8 cellular contexts compared by ENCODE assay signal in the genomic region with DNA sequence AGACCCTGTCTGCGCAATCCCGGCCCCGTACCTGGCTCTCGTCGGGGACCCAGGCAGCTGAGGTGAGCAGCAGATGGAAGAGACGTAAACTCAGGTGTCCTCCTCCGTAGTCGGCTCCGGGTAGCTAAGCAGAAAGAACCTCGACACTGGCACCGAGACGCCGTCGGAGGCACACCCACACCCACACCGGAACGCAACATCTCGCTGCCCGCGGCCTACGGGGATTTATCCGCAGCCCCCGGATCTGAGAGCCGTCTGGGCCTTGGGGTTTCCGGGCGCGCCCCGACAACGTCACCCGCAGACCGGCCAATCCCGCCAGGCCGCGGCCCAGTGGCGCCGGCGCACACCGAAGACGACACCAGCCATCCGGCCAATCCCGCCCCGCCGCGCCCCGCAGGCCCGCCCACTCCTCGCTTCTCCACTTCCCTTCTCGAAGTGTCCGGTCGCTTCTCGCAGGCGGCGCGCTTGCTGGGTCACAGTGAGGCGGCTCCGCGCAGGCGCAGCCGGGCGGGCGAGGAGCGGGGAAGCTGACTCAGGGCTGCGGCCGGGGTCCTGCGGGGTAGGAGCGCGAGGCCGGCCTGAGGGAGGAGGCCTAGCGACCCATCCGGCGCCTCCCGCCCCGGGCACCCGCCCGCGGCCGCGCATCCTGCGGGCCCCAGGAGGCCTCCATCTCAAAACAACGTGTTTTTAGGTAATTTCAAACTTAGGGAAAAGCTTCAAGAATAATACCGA. TPM values are rescaled to one million over a fixed set of nuclear protein-coding genes. Genes with fewer than 3 reads are reported as not detected.
DNase-seq lines count a peak whose midpoint lies in the region; ATAC-seq and TF ChIP-seq lines count a peak whose summit lies in the region.

A gene with protein sequence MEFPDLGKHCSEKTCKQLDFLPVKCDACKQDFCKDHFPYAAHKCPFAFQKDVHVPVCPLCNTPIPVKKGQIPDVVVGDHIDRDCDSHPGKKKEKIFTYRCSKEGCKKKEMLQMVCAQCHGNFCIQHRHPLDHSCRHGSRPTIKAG (minus strand): TSS at position 264 of the 732 bp plus-strand sequence. CDS start 1,984 bp downstream, outside the sequence.

- H3K36me3 ChIP-seq in naive thymus-derived CD4-positive, alpha-beta T cell (ENCODE audit: control insufficient read depth in 2 of 3, insufficient read depth in 3 of 3, low read length in 3 of 3): peaks cover 6 to 37% (median 13%) of the 10 kb centered on the region in 3 experiments

- H3K27me3 ChIP-seq in naive thymus-derived CD4-positive, alpha-beta T cell (ENCODE audit: control insufficient read depth in 2 of 2, insufficient read depth in 2 of 2, low read length in 2 of 2): no peaks in the 10 kb centered on the region

- H3K9me3 Mint-ChIP-seq in naive thymus-derived CD4-positive, alpha-beta T cell: no peaks in the 10 kb centered on the region
- no peaks in the 10 kb centered on the region for H3K9me3 Mint-ChIP-seq in stimulated activated memory B cell treated with anti-CD40 and anti-IgM and Interleukin-4, amounts not matched to agents 10 μg/mL and 1 μg/mL and 100 μg/mL, for 72 hours

- H3K9me3 ChIP-seq in naive thymus-derived CD4-positive, alpha-beta T cell (ENCODE audit: control insufficient read depth in 2 of 3, low read length in 3 of 3): no peaks in the 10 kb centered on the region

- H3K4me3 ChIP-seq in LNCaP clone FGC (ENCODE audit: low read depth, low read length): peak within 1 kb of the TSS; percentile 89
- H3K4me3 ChIP-seq in naive thymus-derived CD4-positive, alpha-beta T cell (ENCODE audit: low read length): peak within 1 kb of the TSS; percentile 97

- peaks cover 0 to 19% (median 4%) of the 10 kb centered on the region in 5 donors for H3K36me3 Mint-ChIP-seq in naive thymus-derived CD4-positive, alpha-beta T cell
- H3K36me3 Mint-ChIP-seq in stimulated activated memory B cell treated with anti-CD40 and anti-IgM and Interleukin-4, amounts not matched to agents 10 μg/mL and 1 μg/mL and 100 μg/mL, for 72 hours: peaks cover 19% of the 10 kb centered on the region

- H3K27me3 Mint-ChIP-seq in naive thymus-derived CD4-positive, alpha-beta T cell: no peaks in the 10 kb centered on the region
- H3K27me3 Mint-ChIP-seq in stimulated activated memory B cell treated with anti-CD40 and anti-IgM and Interleukin-4, amounts not matched to agents 10 μg/mL and 1 μg/mL and 100 μg/mL, for 72 hours: no peaks in the 10 kb centered on the region

- ATAC-seq in naive thymus-derived CD4-positive, alpha-beta T cell: peak; percentile 99
- ATAC-seq in stimulated activated memory B cell treated with anti-CD40 and anti-IgM and Interleukin-4, amounts not matched to agents 10 μg/mL and 1 μg/mL and 100 μg/mL, for 72 hours: peak; percentile 99

- H3K4me1 Mint-ChIP-seq in naive thymus-derived CD4-positive, alpha-beta T cell: peaks cover 9 to 35% (median 28%) of the 10 kb centered on the region in 7 donors
- peaks cover 23% of the 10 kb centered on the region for H3K4me1 Mint-ChIP-seq in stimulated activated memory B cell treated with anti-CD40 and anti-IgM and Interleukin-4, amounts not matched to agents 10 μg/mL and 1 μg/mL and 100 μg/mL, for 72 hours

- DNase-seq in EH (ENCODE audit: low read depth) (peak; percentile 97), GOT3 (lab: John Stamatoyannopoulos, UW) (peak; percentile 99), LNCaP clone FGC (ENCODE audit: low read depth) (peak; percentile 83), RPMI8226 (peak; percentile 99), fibroblast of gingiva (ENCODE audit: low read depth) (peak; percentile 97)
- DNase-seq in activated T-helper 1 cell treated with anti-CD3 and anti-CD28 coated beads, Interleukin-2, amount 50 U/mL, for 16 hours (ENCODE audit: low read depth in 1 of 2, low spot score in 1 of 2): peak; percentile 99
- peak; percentile 96 to 99 (median 98) for DNase-seq in naive thymus-derived CD4-positive, alpha-beta T cell

- peak within 1 kb of the TSS; percentile 72 to 94 (median 88) for H3K4me3 Mint-ChIP-seq in naive thymus-derived CD4-positive, alpha-beta T cell
- peak within 1 kb of the TSS; percentile 88 for H3K4me3 Mint-ChIP-seq in stimulated activated memory B cell treated with anti-CD40 and anti-IgM and Interleukin-4, amounts not matched to agents 10 μg/mL and 1 μg/mL and 100 μg/mL, for 72 hours

- intact Hi-C loops in naive thymus-derived CD4-positive, alpha-beta T cell (cut with micrococcal nuclease): loop anchor here (1.0 to 5.0 kb wide), 6 partner anchors 9 to 1013 kb away; a partner anchor contains a TSS

- H3K4me1 ChIP-seq in naive thymus-derived CD4-positive, alpha-beta T cell (ENCODE audit: control insufficient read depth in 2 of 2, insufficient read depth in 2 of 2, low read length in 2 of 2): peaks cover 13 to 18% of the 10 kb centered on the region in 2 donors

- no peak for TF ChIP-seq CTCF in LNCaP clone FGC (IDR thresholded peaks at IDR 0.05; ENCODE audit: control insufficient read depth, extremely low read depth, insufficient read depth)

- POLR2A ChIA-PET in naive thymus-derived CD4-positive, alpha-beta T cell (lab: Charles Lee): interaction anchor here (0.7 to 2.3 kb wide), 8 partner anchors 8 to 343 kb away, joined by 3 to 10 read pairs (median 4); a partner anchor contains a TSS

- CTCF ChIA-PET in naive thymus-derived CD4-positive, alpha-beta T cell (lab: Charles Lee): interaction anchor here (1.2 kb wide), 1 partner anchor 9 kb away, joined by 3 read pairs; no protein-coding TSS in a partner anchor

- peak within 1 kb of the TSS; percentile 96 for H3K27ac ChIP-seq in naive thymus-derived CD4-positive, alpha-beta T cell (ENCODE audit: low read depth, low read length)

- peak within 1 kb of the TSS; percentile 74 to 95 (median 90) for H3K27ac Mint-ChIP-seq in naive thymus-derived CD4-positive, alpha-beta T cell
- H3K27ac Mint-ChIP-seq in stimulated activated memory B cell treated with anti-CD40 and anti-IgM and Interleukin-4, amounts not matched to agents 10 μg/mL and 1 μg/mL and 100 μg/mL, for 72 hours: peak within 1 kb of the TSS; percentile 94

RNA-seq across cellular contexts. Expression of the gene that starts here (rescaled TPM):
- 10 to 100 TPM; 21.2 to 74.5 (median 38.6) TPM for total RNA-seq in naive thymus-derived CD4-positive, alpha-beta T cell
- polyA plus RNA-seq in naive thymus-derived CD4-positive, alpha-beta T cell: 10 to 100 TPM; 43.2 to 51.7 TPM

Comparison
In these comparisons a context has a peak if more than half of its experiments do, and no peak if none do; other contexts are left out.
1. Peak in every context shown above with its lines: DNase-seq, ATAC-seq, H3K4me3 ChIP-seq and H3K27ac ChIP-seq.